ENCODE assay signal across 8 cellular contexts in genomic region chr20:46994341-46994740, GRCh38.
DNase-seq lines count a peak whose midpoint lies in the region; ATAC-seq lines count a peak whose summit lies in the region.

No MANE protein-coding gene starts in this region.

- ATAC-seq in HG03097 (IDR thresholded peaks at IDR 0.05; ENCODE audit: low FRiP score, unreplicated experiment), result peak; percentile 95
- no peak for ATAC-seq in HG02870 (IDR thresholded peaks at IDR 0.05; ENCODE audit: unreplicated experiment)

- DNase-seq in NCI-H2029 (lab: John Stamatoyannopoulos, UW), result peak; percentile 48
- DNase-seq in NCI-H2029 treated with DMSO at 0.1 percent for 48 hours (lab: John Stamatoyannopoulos, UW), result no peak
- DNase-seq in activated T-cell treated with anti-CD3 and anti-CD28 coated beads, Interleukin-2, amount 50 U/mL, for 48 hours, result peak; percentile 71 to 78
- DNase-seq in stimulated activated CD4-positive, alpha-beta T cell treated with anti-CD3 and anti-CD28 coated beads, TNF-alpha, amount 100 ng/mL, for 48 hours (ENCODE audit: low read depth in 3 of 3), result peak; percentile 39 to 63 (median 52)
- no peak for DNase-seq in COLO829 (ENCODE audit: low spot score)
- DNase-seq in SKM-1 treated with dmso at 0.1 percent for 144 hours (lab: John Stamatoyannopoulos, UW; ENCODE audit: unreplicated experiment), result no peak

Comparison
In these comparisons a context has a peak if more than half of its experiments do, and no peak if none do; other contexts are left out.
1. DNase-seq: peak in NCI-H2029 (single experiment), activated T-cell treated with anti-CD3 and anti-CD28 coated beads, Interleukin-2, amount 50 U/mL, for 48 hours (2 of 2) and stimulated activated CD4-positive, alpha-beta T cell treated with anti-CD3 and anti-CD28 coated beads, TNF-alpha, amount 100 ng/mL, for 48 hours (3 of 3); none in NCI-H2029 treated with DMSO at 0.1 percent for 48 hours (single experiment), COLO829 (single experiment) and SKM-1 treated with dmso at 0.1 percent for 144 hours (single experiment).